ENCODE assay signal across 13 cellular contexts in the genomic region with DNA sequence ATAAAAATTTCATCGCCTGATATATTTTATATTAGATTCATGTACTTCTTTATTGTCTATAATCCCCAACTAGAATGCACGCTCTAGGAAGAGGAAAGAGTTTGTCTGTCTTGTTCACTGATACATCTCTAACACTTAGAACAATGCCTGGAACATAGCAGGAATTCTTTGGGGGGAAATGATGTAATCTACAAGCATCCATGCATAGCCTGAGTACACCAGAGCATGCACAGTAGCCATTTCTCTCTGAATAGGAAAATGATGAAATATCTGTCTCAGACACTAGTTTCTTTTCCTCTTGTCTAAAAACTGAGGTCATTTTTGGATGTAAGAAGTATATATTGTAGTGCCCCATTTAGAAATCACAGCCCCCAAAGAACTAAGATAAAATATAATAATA.
A peak's percentile ranks its signal among the peaks of the same experiment; 100 is the strongest.
DNase-seq lines count a peak whose midpoint lies in the region; ATAC-seq and TF ChIP-seq lines count a peak whose summit lies in the region.
"Had no signal": no experiment of that assay in that cellular context is flagged by ENCODE, and none has a peak within 500 bp of the region (broad histone marks: within the 10 kb centered on the region; RNA-seq: fewer than 3 reads in every experiment).

No MANE protein-coding gene starts in this region.

- no peak overlapping the region for H3K4me3 ChIP-seq in OCI-LY3 (ENCODE audit: low read length)
- H3K4me3 ChIP-seq: A549, HAP-1 had no signal

- H3K27ac ChIP-seq in OCI-LY3 (ENCODE audit: low read length) = 0 out of 2 replicates have a peak overlapping the region, but pooled peaks have one; percentile 16
- peak overlapping the region; percentile 13 for H3K27ac ChIP-seq in substantia nigra (ENCODE audit: low read depth, low read length, poor library complexity, severe bottlenecking)
- H3K27ac ChIP-seq: A549, neutrophil had no signal

- H3K9me3 Mint-ChIP-seq in naive thymus-derived CD8-positive, alpha-beta T cell = peaks cover 0 to 21% (median 8%) of the 10 kb centered on the region in 9 donors

- TF ChIP-seq CTCF in OCI-LY3 (IDR thresholded peaks at IDR 0.05; ENCODE audit: low read depth, low read length) = no peak

- H4K20me1 ChIP-seq in OCI-LY3 (ENCODE audit: insufficient read depth, low read length) = no peaks in the 10 kb centered on the region

- TF ChIP-seq POLR2A in GM18505 (IDR thresholded peaks at IDR 0.05; ENCODE audit: borderline replicate concordance, extremely low read depth, insufficient read depth, insufficient read length) = no peak

- H3K9me3 ChIP-seq in OCI-LY3 (ENCODE audit: insufficient read depth, low read length) = no peaks in the 10 kb centered on the region
- H3K9me3 ChIP-seq: HAP-1, neutrophil had no signal

- H3K9ac ChIP-seq in OCI-LY3 (ENCODE audit: low read length) = no peak overlapping the region

- no peak overlapping the region for H3K27ac Mint-ChIP-seq in naive thymus-derived CD8-positive, alpha-beta T cell
- H3K27ac Mint-ChIP-seq: activated naive CD4-positive, alpha-beta T cell treated with anti-CD3 and anti-CD28 coated beads, Interleukin-2, amount 50 U/mL, for 72 hours had no signal

- H3K36me3 Mint-ChIP-seq in naive thymus-derived CD8-positive, alpha-beta T cell = peaks cover 0 to 11% (median 0%) of the 10 kb centered on the region in 3 donors
- H3K36me3 Mint-ChIP-seq: activated naive CD4-positive, alpha-beta T cell treated with anti-CD3 and anti-CD28 coated beads, Interleukin-2, amount 50 U/mL, for 72 hours had no signal

- DNase-seq in SIG-M5 treated with dmso at 0.1 percent for 504 hours (lab: John Stamatoyannopoulos, UW; ENCODE audit: unreplicated experiment) (peak; percentile 59), SIG-M5 (lab: John Stamatoyannopoulos, UW) (no peak), fibroblast of the conjunctiva (ENCODE audit: low read depth) (peak; percentile 34), substantia nigra (lab: John Stamatoyannopoulos, UW) (no peak), NCI-H2029 treated with DMSO at 0.1 percent for 48 hours (lab: John Stamatoyannopoulos, UW) (no peak)
- DNase-seq in naive thymus-derived CD8-positive, alpha-beta T cell = no peak
- DNase-seq: NCI-H446 treated with DMSO at 0.1 percent for 48 hours had no signal

- no peak overlapping the region for H3K4me3 Mint-ChIP-seq in naive thymus-derived CD8-positive, alpha-beta T cell

- H3K27me3 ChIP-seq in OCI-LY3 (ENCODE audit: low read depth, low read length) = no peaks in the 10 kb centered on the region
- H3K27me3 ChIP-seq: neutrophil had no signal

- H3K36me3 ChIP-seq in OCI-LY3 (replicated peaks; ENCODE audit: low read depth, low read length) = peaks cover 35% of the 10 kb centered on the region
- H3K36me3 ChIP-seq: HAP-1, neutrophil had no signal

- H2AFZ ChIP-seq in OCI-LY3 (ENCODE audit: low read depth, low read length) = no peak overlapping the region

- peak overlapping the region; percentile 19; the same call in 1 of the 2 replicates for H3K4me2 ChIP-seq in OCI-LY3 (ENCODE audit: low read length)
- H3K4me2 ChIP-seq: A549 had no signal

- H3K79me2 ChIP-seq in OCI-LY3 (ENCODE audit: low read length) = peaks cover 69% of the 10 kb centered on the region

- POLR2A ChIA-PET in naive thymus-derived CD8-positive, alpha-beta T cell (lab: Charles Lee) = no interaction called here

- ATAC-seq in GM18505 (IDR thresholded peaks at IDR 0.05; ENCODE audit: unreplicated experiment) = no peak
- no peak for ATAC-seq in naive thymus-derived CD8-positive, alpha-beta T cell
- ATAC-seq: A549; activated naive CD4-positive, alpha-beta T cell treated with anti-CD3 and anti-CD28 coated beads, Interleukin-2, amount 50 U/mL, for 72 hours had no signal

- H3K27me3 Mint-ChIP-seq in naive thymus-derived CD8-positive, alpha-beta T cell = peaks cover 0 to 6% (median 2%) of the 10 kb centered on the region in 5 donors

- H3K4me1 ChIP-seq in OCI-LY3 (ENCODE audit: low read length) = peaks cover 16% of the 10 kb centered on the region
- H3K4me1 ChIP-seq: A549 had no signal

- H3K4me1 Mint-ChIP-seq in naive thymus-derived CD8-positive, alpha-beta T cell = peaks cover 0 to 3% (median 0%) of the 10 kb centered on the region in 4 donors

Comparison
In these comparisons a context has a peak if more than half of its experiments do, and no peak if none do; other contexts are left out.
1. DNase-seq: peak in SIG-M5 treated with dmso at 0.1 percent for 504 hours (single experiment) and fibroblast of the conjunctiva (single experiment); none in SIG-M5 (single experiment), substantia nigra (0 of 49), NCI-H2029 treated with DMSO at 0.1 percent for 48 hours (single experiment) and naive thymus-derived CD8-positive, alpha-beta T cell (0 of 10).